ENCODE assay signal across 1 cellular context in genomic region chr2:176110975-176111663, GRCh38.
TF ChIP-seq lines count a peak whose summit lies in the region.

No MANE protein-coding gene starts in this region.

TF ChIP-seq in H1, 55 proteins besides CTCF, POLR2A, EP300 and RAD21 (continued from another document):
- TF ChIP-seq MAX (IDR thresholded peaks at IDR 0.05) (peak; percentile 47), SUZ12 (IDR thresholded peaks at IDR 0.05; ENCODE audit: low read length) (no peak; the same call in 1 of the 2 replicates), TEAD4 (IDR thresholded peaks at IDR 0.05; ENCODE audit: low read depth, low read length) (peak; percentile 69; the same call in 1 of the 2 replicates), TCF12 (IDR thresholded peaks at IDR 0.05; ENCODE audit: low read depth, low read length) (0 out of 2 replicates have a peak, but pooled peaks have one; percentile 74), MAFK (IDR thresholded peaks at IDR 0.05; ENCODE audit: low read depth, low read length) (no peak), EZH2 (IDR thresholded peaks at IDR 0.05; ENCODE audit: low read depth, low read length, severe bottlenecking) (no peak), TAF7 (optimal IDR thresholded peaks at IDR 0.05; ENCODE audit: borderline replicate concordance, low read depth, low read length) (no peak)
